ENCODE assay signal across 8 cellular contexts in the genomic region with DNA sequence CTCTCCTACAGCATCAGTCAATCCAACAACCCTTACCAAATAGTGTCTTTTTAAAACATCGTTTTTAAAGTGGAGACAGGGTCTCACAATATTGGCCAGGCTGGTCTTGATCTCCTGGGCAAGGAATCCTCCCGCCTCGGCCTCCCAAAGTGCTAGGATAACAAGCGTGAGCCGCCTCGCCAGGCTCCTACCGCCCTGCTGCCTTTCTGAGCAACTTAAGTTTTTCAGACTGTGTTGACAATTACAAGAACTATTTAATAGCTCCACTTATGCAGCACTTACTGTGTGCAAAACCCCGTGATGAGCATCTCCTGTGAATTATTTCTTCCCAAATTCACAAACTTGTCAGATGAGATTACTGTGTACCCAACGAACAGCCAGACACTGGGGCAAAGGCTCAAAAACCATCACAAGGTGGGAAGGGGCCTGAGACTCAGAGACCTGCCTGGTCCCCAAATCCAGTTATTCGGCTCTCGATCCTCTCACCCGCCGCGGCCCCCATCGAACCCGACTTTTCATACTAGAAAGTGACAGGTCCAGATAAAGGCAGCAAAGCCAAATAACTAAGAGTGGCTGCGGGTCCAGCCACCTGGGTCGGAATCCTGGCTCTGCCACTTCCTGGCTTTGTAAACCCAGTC. TPM values are rescaled to one million over a fixed set of nuclear protein-coding genes. Genes with fewer than 3 reads are reported as not detected.
DNase-seq lines count a peak whose midpoint lies in the region; ATAC-seq lines count a peak whose summit lies in the region.

No MANE protein-coding gene starts in this region.

- no peaks in the 10 kb centered on the region for H3K9me3 Mint-ChIP-seq in T-helper 2 cell treated with Interferon-gamma antibody and Interleukin-4, amounts not matched to agents 5 μg/mL and 100 μg/mL, for 36 hours

- WGBS in thymus, result 2% methylated on average over 18 of the region's 18 CpGs

- peak overlapping the region; percentile 85 for H3K27ac ChIP-seq in angular gyrus (ENCODE audit: low read depth, low read length)
- H3K27ac ChIP-seq in layer of hippocampus (ENCODE audit: low read depth, low read length), result peak overlapping the region; percentile 60
- peak overlapping the region; percentile 86 for H3K27ac ChIP-seq in thymus (ENCODE audit: low read depth)

- peaks cover 37% of the 10 kb centered on the region for H3K36me3 ChIP-seq in thymus (ENCODE audit: control insufficient read depth, insufficient read depth)

- peaks cover 53% of the 10 kb centered on the region for H3K36me3 Mint-ChIP-seq in T-helper 2 cell treated with Interferon-gamma antibody and Interleukin-4, amounts not matched to agents 5 μg/mL and 100 μg/mL, for 36 hours (ENCODE audit: low read depth)

- H3K9me3 ChIP-seq in thymus (ENCODE audit: control insufficient read depth), result no peaks in the 10 kb centered on the region

- H3K4me1 ChIP-seq in thymus (ENCODE audit: control insufficient read depth, insufficient read depth, low read length), result peaks cover 14% of the 10 kb centered on the region

- H3K4me3 ChIP-seq in thymus (ENCODE audit: low read length), result peak overlapping the region; percentile 87

- no peak for DNase-seq in T-helper 2 cell treated with Interferon-gamma antibody and Interleukin-4, amounts not matched to agents 5 μg/mL and 100 μg/mL, for 36 hours (ENCODE audit: low spot score)
- no peak for DNase-seq in T-helper 2 cell
- DNase-seq in NCI-H1092 (lab: John Stamatoyannopoulos, UW), result no peak
- no peak for DNase-seq in HuH-7.5 (ENCODE audit: low spot score)

- no peak for ATAC-seq in GM21619 (IDR thresholded peaks at IDR 0.05; ENCODE audit: unreplicated experiment)

- peaks cover 28% of the 10 kb centered on the region for H3K4me1 Mint-ChIP-seq in T-helper 2 cell treated with Interferon-gamma antibody and Interleukin-4, amounts not matched to agents 5 μg/mL and 100 μg/mL, for 36 hours (ENCODE audit: low read depth)

- no peaks in the 10 kb centered on the region for H3K27me3 Mint-ChIP-seq in T-helper 2 cell treated with Interferon-gamma antibody and Interleukin-4, amounts not matched to agents 5 μg/mL and 100 μg/mL, for 36 hours (ENCODE audit: low read depth)

- H3K4me3 Mint-ChIP-seq in T-helper 2 cell treated with Interferon-gamma antibody and Interleukin-4, amounts not matched to agents 5 μg/mL and 100 μg/mL, for 36 hours, result peak overlapping the region; percentile 97

- no peaks in the 10 kb centered on the region for H3K27me3 ChIP-seq in layer of hippocampus (ENCODE audit: control insufficient read depth, insufficient read depth, low read length)
- no peaks in the 10 kb centered on the region for H3K27me3 ChIP-seq in thymus (ENCODE audit: control insufficient read depth, insufficient read depth)

- peak overlapping the region; percentile 99 for H3K27ac Mint-ChIP-seq in T-helper 2 cell treated with Interferon-gamma antibody and Interleukin-4, amounts not matched to agents 5 μg/mL and 100 μg/mL, for 36 hours

RNA-seq across cellular contexts. Expression of a gene that starts 0.6 kb away (rescaled TPM):
- 2,606 TPM for polyA plus RNA-seq in thymus

RNA-seq across cellular contexts. Expression of a gene that starts 0.9 kb away (rescaled TPM):
- polyA plus RNA-seq in thymus, result 13.4 TPM

RNA-seq across cellular contexts. Expression of a gene that starts 3.5 kb away (rescaled TPM):
- polyA plus RNA-seq in thymus, result 2.2 TPM

RNA-seq across cellular contexts. Expression of a gene that starts 11.9 kb away (rescaled TPM):
- polyA plus RNA-seq in thymus, result not detected

RNA-seq across cellular contexts. Expression of a gene that starts 18.8 kb away (rescaled TPM):
- polyA plus RNA-seq in thymus, result 21.2 TPM
